11 cellular contexts compared by ENCODE assay signal in genomic region chr9:79731483-79731882, GRCh38.
DNase-seq lines count a peak whose midpoint lies in the region; ATAC-seq, FAIRE-seq and TF ChIP-seq lines count a peak whose summit lies in the region.
"Had no signal": no experiment of that assay in that cellular context is flagged by ENCODE, and none has a peak within 500 bp of the region (broad histone marks: within the 10 kb centered on the region; RNA-seq: fewer than 3 reads in every experiment).

No MANE protein-coding gene starts in this region.

- H3K9me3 Mint-ChIP-seq in activated CD4-positive, alpha-beta T cell treated with anti-CD3 and anti-CD28 coated beads for 36 hours (ENCODE audit: low read depth) = peaks cover 6% of the 10 kb centered on the region

- H3K27ac ChIP-seq in HEK293 (ENCODE audit: extremely low read depth, low read depth, low read length) = no peak overlapping the region

- H3K36me3 Mint-ChIP-seq in activated CD4-positive, alpha-beta T cell treated with anti-CD3 and anti-CD28 coated beads for 36 hours (ENCODE audit: low read depth) = peaks cover 3% of the 10 kb centered on the region

- peak; percentile 23 for DNase-seq in activated CD4-positive, alpha-beta T cell treated with anti-CD3 and anti-CD28 coated beads for 36 hours
- no peak for DNase-seq in activated CD4-positive, alpha-beta T cell treated with anti-CD3 and anti-CD28 coated beads, Interleukin-2, amount 50 U/mL, for 1 hour
- peak; percentile 31 for DNase-seq in putamen (ENCODE audit: low spot score)
- no peak for DNase-seq in GM12892 (ENCODE audit: insufficient read length)
- DNase-seq in midbrain (lab: John Stamatoyannopoulos, UW) = no peak
- no peak for DNase-seq in activated CD4-positive, alpha-beta T cell treated with anti-CD3 and anti-CD28 coated beads for 1 hour
- DNase-seq: NCI-H748 treated with DMSO at 0.1 percent for 48 hours had no signal

- POLR2A ChIA-PET in activated CD4-positive, alpha-beta T cell treated with anti-CD3 and anti-CD28 coated beads for 36 hours (lab: Charles Lee) = no interaction called here
- POLR2A ChIA-PET in HEK293 (lab: Yijun Ruan, JAX) = no interaction called here

- no peaks in the 10 kb centered on the region for H3K27me3 Mint-ChIP-seq in activated CD4-positive, alpha-beta T cell treated with anti-CD3 and anti-CD28 coated beads for 36 hours

- peaks cover 3% of the 10 kb centered on the region for H3K4me1 Mint-ChIP-seq in activated CD4-positive, alpha-beta T cell treated with anti-CD3 and anti-CD28 coated beads for 36 hours

- H3K4me3 Mint-ChIP-seq in activated CD4-positive, alpha-beta T cell treated with anti-CD3 and anti-CD28 coated beads for 36 hours = no peak overlapping the region

- intact Hi-C loops in activated CD4-positive, alpha-beta T cell treated with anti-CD3 and anti-CD28 coated beads for 36 hours (cut with DNase I, micrococcal nuclease) = no loop called here

- no peak for FAIRE-seq in GM12892 (lab: Jason Lieb, UNC)
- FAIRE-seq: A204.1, colon had no signal

- CTCF ChIA-PET in activated CD4-positive, alpha-beta T cell treated with anti-CD3 and anti-CD28 coated beads for 36 hours (lab: Charles Lee) = interaction anchor here (0.9 kb wide), 1 partner anchor 9 kb away, joined by 4 read pairs; no protein-coding TSS in a partner anchor
- CTCF ChIA-PET in HEK293 (lab: Yijun Ruan, JAX) = no interaction called here

- TF ChIP-seq POLR2A in GM12892 (IDR thresholded peaks at IDR 0.05; ENCODE audit: low read depth, low read length) = no peak

- no peaks in the 10 kb centered on the region for H3K9me3 ChIP-seq in HEK293 (ENCODE audit: control insufficient read depth, insufficient read depth, low read depth, low read length)

- no peak for TF ChIP-seq CTCF in HEK293 (tag by site-specific recombination; IDR thresholded peaks at IDR 0.05)

- peaks cover 0 to 43% of the 10 kb centered on the region in 2 experiments; a peak in 1 of 3 replicates for H3K36me3 ChIP-seq in HEK293 (ENCODE audit: control insufficient read depth in 2 of 2, insufficient read depth in 1 of 2, low read length in 2 of 2)

- H3K4me3 ChIP-seq in HEK293 (ENCODE audit: low read depth, low read length) = no peak overlapping the region

- ATAC-seq in activated CD4-positive, alpha-beta T cell treated with anti-CD3 and anti-CD28 coated beads for 36 hours = peak; percentile 82
- ATAC-seq in HG03565 (IDR thresholded peaks at IDR 0.05; ENCODE audit: unreplicated experiment) = peak; percentile 88

- no peak overlapping the region for H3K27ac Mint-ChIP-seq in activated CD4-positive, alpha-beta T cell treated with anti-CD3 and anti-CD28 coated beads for 36 hours

- H3K4me1 ChIP-seq in HEK293 (ENCODE audit: control insufficient read depth, insufficient read depth, low read length) = no peaks in the 10 kb centered on the region

TF ChIP-seq in HEK293, 187 proteins besides CTCF, POLR2A, EP300 and RAD21:
- TF ChIP-seq, protein P1, sequence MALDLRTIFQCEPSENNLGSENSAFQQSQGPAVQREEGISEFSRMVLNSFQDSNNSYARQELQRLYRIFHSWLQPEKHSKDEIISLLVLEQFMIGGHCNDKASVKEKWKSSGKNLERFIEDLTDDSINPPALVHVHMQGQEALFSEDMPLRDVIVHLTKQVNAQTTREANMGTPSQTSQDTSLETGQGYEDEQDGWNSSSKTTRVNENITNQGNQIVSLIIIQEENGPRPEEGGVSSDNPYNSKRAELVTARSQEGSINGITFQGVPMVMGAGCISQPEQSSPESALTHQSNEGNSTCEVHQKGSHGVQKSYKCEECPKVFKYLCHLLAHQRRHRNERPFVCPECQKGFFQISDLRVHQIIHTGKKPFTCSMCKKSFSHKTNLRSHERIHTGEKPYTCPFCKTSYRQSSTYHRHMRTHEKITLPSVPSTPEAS (tag by site-specific recombination; IDR thresholded peaks at IDR 0.05) = peak; percentile 79
- TF ChIP-seq BCL11B (tag by site-specific recombination; IDR thresholded peaks at IDR 0.05; ENCODE audit: low read depth) = no peak

Comparison
In these comparisons a context has a peak if more than half of its experiments do, and no peak if none do; other contexts are left out.
1. DNase-seq: peak in activated CD4-positive, alpha-beta T cell treated with anti-CD3 and anti-CD28 coated beads for 36 hours (single experiment) and putamen (single experiment); none in activated CD4-positive, alpha-beta T cell treated with anti-CD3 and anti-CD28 coated beads, Interleukin-2, amount 50 U/mL, for 1 hour (single experiment), GM12892 (single experiment), midbrain (single experiment) and activated CD4-positive, alpha-beta T cell treated with anti-CD3 and anti-CD28 coated beads for 1 hour (single experiment).